1 cellular context compared by ENCODE assay signal in genomic region chr18:55748227-55748738, GRCh38.
A peak's percentile ranks its signal among the peaks of the same experiment; 100 is the strongest.
TF ChIP-seq lines count a peak whose summit lies in the region.

No MANE protein-coding gene starts in this region.

TF ChIP-seq in K562, 482 proteins besides CTCF, POLR2A, EP300 and RAD21 (continued from another document and continues in another):
- no peak for TF ChIP-seq PPARD (CRISPR knock-in tag; IDR thresholded peaks at IDR 0.05)
- no peak; the same call in 1 of the 2 replicates for TF ChIP-seq NFATC3 (IDR thresholded peaks at IDR 0.05)
- no peak for TF ChIP-seq EWSR1 (IDR thresholded peaks at IDR 0.05; ENCODE audit: borderline replicate concordance, low read depth, partially characterized antibody)
- TF ChIP-seq ZNF445 (CRISPR knock-in tag; IDR thresholded peaks at IDR 0.05; ENCODE audit: low read depth), result no peak
- peak; percentile 83; the same call in 1 of the 2 replicates for TF ChIP-seq ZBED1 (IDR thresholded peaks at IDR 0.05)
- no peak for TF ChIP-seq SAFB (IDR thresholded peaks at IDR 0.05; ENCODE audit: borderline replicate concordance, low read depth, low read length)
- TF ChIP-seq BCL6 (CRISPR knock-in tag; IDR thresholded peaks at IDR 0.05), result no peak
- TF ChIP-seq MXD1 (CRISPR knock-in tag; IDR thresholded peaks at IDR 0.05; ENCODE audit: borderline replicate concordance, poor library complexity, severe bottlenecking), result no peak
- no peak for TF ChIP-seq ELK1 (CRISPR knock-in tag; IDR thresholded peaks at IDR 0.05)
- TF ChIP-seq CTCFL (IDR thresholded peaks at IDR 0.05; ENCODE audit: borderline replicate concordance, insufficient read depth, low read depth, low read length, poor library complexity, severe bottlenecking), result no peak
- TF ChIP-seq NFE2 (IDR thresholded peaks at IDR 0.05; ENCODE audit: low read depth), result peak; percentile 95
- TF ChIP-seq ZNF77 (CRISPR knock-in tag; IDR thresholded peaks at IDR 0.05), result no peak
- TF ChIP-seq E2F4 (CRISPR knock-in tag; IDR thresholded peaks at IDR 0.05; ENCODE audit: low read depth), result no peak
- TF ChIP-seq NCOA2 (IDR thresholded peaks at IDR 0.05; ENCODE audit: partially characterized antibody in 2 of 2), result peak; percentile 85 to 88
- no peak for TF ChIP-seq BRD9 (IDR thresholded peaks at IDR 0.05; ENCODE audit: low read depth, partially characterized antibody)
- TF ChIP-seq CXXC5 (CRISPR knock-in tag; IDR thresholded peaks at IDR 0.05), result peak; percentile 92
- peak; percentile 90; the same call in 1 of the 2 replicates for TF ChIP-seq ZNF175 (CRISPR knock-in tag; IDR thresholded peaks at IDR 0.05; ENCODE audit: low read depth)
- peak; percentile 98 for TF ChIP-seq ZEB2 (IDR thresholded peaks at IDR 0.05)
- no peak for TF ChIP-seq ZFPM2 (CRISPR knock-in tag; IDR thresholded peaks at IDR 0.05)
- TF ChIP-seq ZBTB33 (CRISPR knock-in tag; IDR thresholded peaks at IDR 0.05), result no peak
- TF ChIP-seq ZNF277 (CRISPR knock-in tag; IDR thresholded peaks at IDR 0.05; ENCODE audit: borderline replicate concordance), result no peak
- no peak for TF ChIP-seq ETV5 (CRISPR knock-in tag; IDR thresholded peaks at IDR 0.05; ENCODE audit: low read depth)
- peak; percentile 99 for TF ChIP-seq CBFA2T2 (conservative IDR thresholded peaks at IDR 0.05)
- no peak for TF ChIP-seq ZFX (CRISPR knock-in tag; IDR thresholded peaks at IDR 0.05)
- peak in 1 of 2 experiments; percentile 96; a peak in 2 of 4 replicates for TF ChIP-seq MLLT1 (IDR thresholded peaks at IDR 0.05)
- no peak for TF ChIP-seq NUFIP1 (IDR thresholded peaks at IDR 0.05; ENCODE audit: partially characterized antibody)
- no peak for TF ChIP-seq WHSC1 (IDR thresholded peaks at IDR 0.05; ENCODE audit: low read length)
- TF ChIP-seq U2AF2 (optimal IDR thresholded peaks at IDR 0.05; ENCODE audit: low read depth, low read length), result no peak
- TF ChIP-seq ETS2 (tag; IDR thresholded peaks at IDR 0.05; ENCODE audit: borderline replicate concordance, poor library complexity, severe bottlenecking), result no peak
- no peak for TF ChIP-seq BDP1 (IDR thresholded peaks at IDR 0.05; ENCODE audit: insufficient read depth, insufficient read length)
- no peak for TF ChIP-seq ZNF24 (IDR thresholded peaks at IDR 0.05)
- TF ChIP-seq RBM14 (IDR thresholded peaks at IDR 0.05; ENCODE audit: borderline replicate concordance, insufficient read depth, low read depth, low read length), result no peak
- peak; percentile 99 for TF ChIP-seq KDM1A (IDR thresholded peaks at IDR 0.05)
- TF ChIP-seq ZNF224 (CRISPR knock-in tag; IDR thresholded peaks at IDR 0.05), result no peak
- no peak for TF ChIP-seq CAMTA2 (CRISPR knock-in tag; conservative IDR thresholded peaks at IDR 0.05)
- no peak for TF ChIP-seq SRSF7 (optimal IDR thresholded peaks at IDR 0.05; ENCODE audit: low read depth, low read length)
- TF ChIP-seq ZNF41 (CRISPR knock-in tag; conservative IDR thresholded peaks at IDR 0.05), result peak; percentile 64; the same call in 1 of the 2 replicates
- TF ChIP-seq MTA1 (IDR thresholded peaks at IDR 0.05; ENCODE audit: borderline replicate concordance), result peak; percentile 94
- TF ChIP-seq SRSF3 (IDR thresholded peaks at IDR 0.05; ENCODE audit: insufficient read depth, low read length), result no peak
- TF ChIP-seq MAFF (IDR thresholded peaks at IDR 0.05; ENCODE audit: low read length), result peak; percentile 78
- peak; percentile 48 to 49 for TF ChIP-seq NRF1 (conservative IDR thresholded peaks at IDR 0.05 in 1 of 2, IDR thresholded peaks at IDR 0.05 in 1 of 2)
- TF ChIP-seq FOXP1 (CRISPR knock-in tag; IDR thresholded peaks at IDR 0.05), result no peak
- TF ChIP-seq SIN3B (IDR thresholded peaks at IDR 0.05; ENCODE audit: low read depth), result no peak
- TF ChIP-seq HMG20A (CRISPR knock-in tag; conservative IDR thresholded peaks at IDR 0.05), result no peak
- no peak for TF ChIP-seq POLR3A (IDR thresholded peaks at IDR 0.05; ENCODE audit: borderline replicate concordance, extremely low read depth, insufficient read depth, insufficient read length)
- TF ChIP-seq XRCC5 (IDR thresholded peaks at IDR 0.05; ENCODE audit: low read depth, low read length), result peak; percentile 63; the same call in 1 of the 2 replicates
- TF ChIP-seq PTTG1 (tag; IDR thresholded peaks at IDR 0.05; ENCODE audit: low read depth), result no peak; the same call in 1 of the 2 replicates
- no peak for TF ChIP-seq CHD4 (IDR thresholded peaks at IDR 0.05; ENCODE audit: insufficient read depth, insufficient replicate concordance, low read depth, low read length, poor library complexity, severe bottlenecking)
- TF ChIP-seq PCBP2 (IDR thresholded peaks at IDR 0.05; ENCODE audit: low read depth, low read length, poor library complexity, severe bottlenecking), result no peak
- no peak for TF ChIP-seq SREBF1 (IDR thresholded peaks at IDR 0.05; ENCODE audit: borderline replicate concordance, low read depth, low read length)
- peak; percentile 57 to 78; a peak in 3 of 4 replicates for TF ChIP-seq UBTF (IDR thresholded peaks at IDR 0.05; ENCODE audit: borderline replicate concordance in 1 of 2, low read depth in 2 of 2, low read length in 2 of 2)
- TF ChIP-seq BMI1 (IDR thresholded peaks at IDR 0.05; ENCODE audit: low read length), result no peak
- no peak for TF ChIP-seq THRA (IDR thresholded peaks at IDR 0.05)
- no peak for TF ChIP-seq GABPB1 (CRISPR knock-in tag; IDR thresholded peaks at IDR 0.05)
- peak; percentile 76 for TF ChIP-seq VEZF1 (CRISPR knock-in tag; IDR thresholded peaks at IDR 0.05)
- no peak for TF ChIP-seq ZNF12 (CRISPR knock-in tag; IDR thresholded peaks at IDR 0.05)
- no peak for TF ChIP-seq ZNF511 (CRISPR knock-in tag; IDR thresholded peaks at IDR 0.05)
